30 cellular contexts compared by ENCODE assay signal in genomic region chr4:140818433-140818832, GRCh38.
"Had no signal": no experiment of that assay in that cellular context is flagged by ENCODE, and none has a peak within 500 bp of the region (broad histone marks: within the 10 kb centered on the region; RNA-seq: fewer than 3 reads in every experiment).

No MANE protein-coding gene starts in this region.

- H3K9me3 Mint-ChIP-seq: nephron; stimulated activated naive CD8-positive, alpha-beta T cell treated with anti-CD3 and anti-CD28 coated beads, Interleukin-15, Interleukin-2, amounts not matched to agents 100 ng/mL and 50 ng/mL, for 24 hours had no signal

- H3K27me3 Mint-ChIP-seq: stimulated activated naive B cell treated with anti-CD40 and anti-IgM and Interleukin-4, amounts not matched to agents 10 μg/mL and 1 μg/mL and 100 μg/mL, for 72 hours; stimulated activated naive CD8-positive, alpha-beta T cell treated with anti-CD3 and anti-CD28 coated beads, Interleukin-15, Interleukin-2, amounts not matched to agents 100 ng/mL and 50 ng/mL, for 24 hours had no signal

- ATAC-seq: naive thymus-derived CD4-positive, alpha-beta T cell; natural killer cell; psoas muscle; right cardiac atrium; sciatic nerve; stimulated activated naive B cell treated with anti-CD40 and anti-IgM and Interleukin-4, amounts not matched to agents 10 μg/mL and 1 μg/mL and 100 μg/mL, for 72 hours had no signal

- H3K4me2 ChIP-seq: neural progenitor cell, smooth muscle cell had no signal

- H3K27ac Mint-ChIP-seq: naive thymus-derived CD4-positive, alpha-beta T cell; natural killer cell; nephron; neural progenitor cell; progenitor cell of endocrine pancreas; stimulated activated naive B cell treated with anti-CD40 and anti-IgM and Interleukin-4, amounts not matched to agents 10 μg/mL and 1 μg/mL and 100 μg/mL, for 72 hours; stimulated activated naive CD8-positive, alpha-beta T cell treated with anti-CD3 and anti-CD28 coated beads, Interleukin-15, Interleukin-2, amounts not matched to agents 100 ng/mL and 50 ng/mL, for 24 hours had no signal

- H3K4me1 Mint-ChIP-seq: natural killer cell, nephron, neural progenitor cell had no signal

- H3K36me3 Mint-ChIP-seq: naive thymus-derived CD4-positive, alpha-beta T cell; natural killer cell; neural progenitor cell had no signal

- H3K4me3 Mint-ChIP-seq: naive thymus-derived CD4-positive, alpha-beta T cell; natural killer cell; nephron; neural progenitor cell; stimulated activated naive B cell treated with anti-CD40 and anti-IgM and Interleukin-4, amounts not matched to agents 10 μg/mL and 1 μg/mL and 100 μg/mL, for 72 hours; stimulated activated naive CD8-positive, alpha-beta T cell treated with anti-CD3 and anti-CD28 coated beads, Interleukin-15, Interleukin-2, amounts not matched to agents 100 ng/mL and 50 ng/mL, for 24 hours had no signal

- H2AFZ ChIP-seq: neural progenitor cell, parathyroid adenoma had no signal

- H3K27ac ChIP-seq: neural progenitor cell, ovary, parathyroid adenoma, psoas muscle, skin epidermis, spleen, stomach, thoracic aorta, thyroid gland, tibial nerve, upper lobe of left lung had no signal

- H3K27me3 ChIP-seq: neural progenitor cell, ovary, spleen, stomach, thyroid gland, tibial nerve, upper lobe of left lung had no signal

- DNase-seq: naive thymus-derived CD4-positive, alpha-beta T cell; natural killer cell; occipital lobe; ovary; posterior cingulate gyrus; psoas muscle; right cardiac atrium; spleen; stimulated activated CD4-positive, alpha-beta T cell treated with anti-CD3 and anti-CD28 coated beads, Interleukin-12 subunit alpha, Interleukin-12 subunit beta, amount 100 ng/mL, for 4 hours; stimulated activated CD4-positive, alpha-beta T cell treated with anti-CD3 and anti-CD28 coated beads, Interleukin-1b, Interleukin-23, amount 100 ng/mL, for 48 hours; stimulated activated CD4-positive, alpha-beta T cell treated with anti-CD3 and anti-CD28 coated beads, Interleukin-4, amount 100 ng/mL, for 1 hour; stimulated activated CD4-positive, alpha-beta T cell treated with anti-CD3 and anti-CD28 coated beads, Interleukin-4, amount 100 ng/mL, for 4 hours; stimulated activated CD8-positive, alpha-beta memory T cell treated with anti-CD3 and anti-CD28 coated beads, Interleukin-4, amount 100 ng/mL, for 48 hours; stimulated activated naive B cell treated with anti-CD40 and anti-IgM and Interleukin-4, amounts not matched to agents 10 μg/mL and 1 μg/mL and 100 μg/mL, for 72 hours; stimulated activated naive CD4-positive, alpha-beta T cell treated with Interleukin-2 at 50 U/mL for 16 hours; stomach; thyroid gland; trophoblast cell; upper lobe of left lung had no signal

- H3K4me1 ChIP-seq: parathyroid adenoma, psoas muscle, spleen, stomach, thyroid gland, tibial nerve, upper lobe of left lung had no signal

- H3K9me3 ChIP-seq: ovary, psoas muscle, stomach, thoracic aorta, thyroid gland, tibial nerve, upper lobe of left lung had no signal

- H3K4me3 ChIP-seq: neural progenitor cell, ovary, psoas muscle, skin epidermis, smooth muscle cell, spleen, stomach, thoracic aorta, thyroid gland, tibial nerve, upper lobe of left lung had no signal

- H3K9ac ChIP-seq: neural progenitor cell, parathyroid adenoma had no signal

- H3K36me3 ChIP-seq: neural progenitor cell, ovary, spleen, stomach, thoracic aorta, thyroid gland, tibial nerve, upper lobe of left lung had no signal

- FAIRE-seq: urothelium cell line had no signal
